Comparison of ENCODE assay signal across 14 cellular contexts in genomic region chr4:87079967-87080366, GRCh38.
DNase-seq lines count a peak whose midpoint lies in the region; ATAC-seq and TF ChIP-seq lines count a peak whose summit lies in the region.
"Had no signal": no experiment of that assay in that cellular context is flagged by ENCODE, and none has a peak within 500 bp of the region (broad histone marks: within the 10 kb centered on the region; RNA-seq: fewer than 3 reads in every experiment).

No MANE protein-coding gene starts in this region.

- no peaks in the 10 kb centered on the region for H3K36me3 ChIP-seq in muscle layer of duodenum (ENCODE audit: control insufficient read depth in 1 of 2, insufficient read depth in 2 of 2, low read length in 2 of 2)
- no peaks in the 10 kb centered on the region for H3K36me3 ChIP-seq in thoracic aorta

- H3K9me3 ChIP-seq in muscle layer of duodenum (ENCODE audit: control insufficient read depth in 1 of 2, low read length in 2 of 2): no peaks in the 10 kb centered on the region
- H3K9me3 ChIP-seq in thoracic aorta: no peaks in the 10 kb centered on the region
- H3K9me3 ChIP-seq: Caco-2 had no signal

- peak; percentile 55 for DNase-seq in NB4 (ENCODE audit: low read depth)
- no peak for DNase-seq in thoracic aorta (ENCODE audit: low spot score)
- DNase-seq in GM03348 (ENCODE audit: low spot score): no peak
- no peak for DNase-seq in MV-4-11 (lab: John Stamatoyannopoulos, UW)
- DNase-seq in islet precursor cell: no peak
- DNase-seq: activated CD8-positive, alpha-beta memory T cell treated with anti-CD3 and anti-CD28 coated beads for 24 hours; activated gamma-delta T cell; Caco-2; NCI-H1436 treated with DMSO at 0.1 percent for 48 hours; NCI-H526; retina had no signal

- ATAC-seq in thoracic aorta (ENCODE audit: insufficient number of reproducible peaks, low FRiP score, low read depth) (no peak), HG03439 (IDR thresholded peaks at IDR 0.05; ENCODE audit: unreplicated experiment) (no peak)

- H3K4me3 ChIP-seq in NB4 (ENCODE audit: low read depth, low read length) (no peak overlapping the region), muscle layer of duodenum (ENCODE audit: low read depth in 1 of 2, low read length in 2 of 2) (no peak overlapping the region), thoracic aorta (no peak overlapping the region)

- no peaks in the 10 kb centered on the region for H3K27me3 ChIP-seq in muscle layer of duodenum (ENCODE audit: low read depth, low read length)
- H3K27me3 ChIP-seq in thoracic aorta (replicated peaks; ENCODE audit: insufficient read depth): no peaks in the 10 kb centered on the region

- TF ChIP-seq CTCF in NB4 (IDR thresholded peaks at IDR 0.05; ENCODE audit: low read depth, low read length): no peak
- no peak for TF ChIP-seq CTCF in thoracic aorta (IDR thresholded peaks at IDR 0.05)

- TF ChIP-seq POLR2A in NB4 (IDR thresholded peaks at IDR 0.05; ENCODE audit: extremely low read depth, insufficient read length): no peak

- H3K4me1 ChIP-seq in muscle layer of duodenum (ENCODE audit: control insufficient read depth in 1 of 2, insufficient read depth in 2 of 2, low read length in 2 of 2) (peaks cover 15 to 67% of the 10 kb centered on the region in 2 donors), thoracic aorta (ENCODE audit: control insufficient read depth in 1 of 2, low read depth in 2 of 2) (peaks cover 46 to 74% of the 10 kb centered on the region in 2 donors)
- H3K4me1 ChIP-seq: Caco-2 had no signal

- H3K27ac ChIP-seq in cingulate gyrus (ENCODE audit: low read depth, low read length): peak overlapping the region; percentile 49
- peak overlapping the region; percentile 78 for H3K27ac ChIP-seq in muscle layer of duodenum (ENCODE audit: low read length)
- H3K27ac ChIP-seq in thoracic aorta: peak overlapping the region; percentile 49 to 69
